ENCODE assay signal across 8 cellular contexts in the genomic region with DNA sequence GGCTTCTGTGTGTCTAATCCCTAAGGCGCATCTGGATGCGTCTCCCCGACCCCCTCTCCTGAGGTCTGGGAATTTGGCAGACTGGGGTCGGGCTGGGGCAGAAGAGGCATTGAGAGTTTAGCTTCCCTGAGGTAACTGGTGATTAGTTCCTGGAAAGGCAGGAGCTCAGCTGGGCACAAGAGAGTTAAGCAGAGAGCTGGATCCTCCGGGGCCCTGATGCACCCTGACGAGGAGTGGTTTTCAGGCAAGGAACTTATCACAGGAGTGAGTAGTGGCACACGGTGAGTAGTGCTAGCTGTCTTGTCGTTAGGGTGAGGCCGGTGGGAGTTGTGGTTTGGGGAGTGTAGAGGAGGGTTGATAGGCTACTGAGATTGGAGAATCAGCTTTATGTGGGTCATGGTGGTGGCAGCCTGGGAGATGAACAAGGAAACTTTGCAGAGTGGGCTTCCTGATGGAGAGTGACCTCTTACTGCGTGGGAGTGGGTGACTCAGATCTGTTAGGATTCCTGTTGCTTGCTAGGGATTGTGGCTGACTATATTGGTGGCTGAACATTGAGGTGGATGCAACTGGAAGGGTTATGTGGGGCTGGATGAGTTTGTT. TPM values are rescaled to one million over a fixed set of nuclear protein-coding genes. Genes with fewer than 3 reads are reported as not detected.
DNase-seq lines count a peak whose midpoint lies in the region; ATAC-seq and TF ChIP-seq lines count a peak whose summit lies in the region.

No MANE protein-coding gene starts in this region.

- intact Hi-C loops in Calu3 (cut with micrococcal nuclease; ENCODE audit: unreplicated experiment) (no loop called here), sciatic nerve (cut with DNase I) (no loop called here)

- no peaks in the 10 kb centered on the region for H3K27me3 ChIP-seq in hepatocyte

- H3K9me2 ChIP-seq in hepatocyte (replicated peaks; ENCODE audit: insufficient read depth): no peaks in the 10 kb centered on the region

- no TSS peak for BruUV-seq in Calu3 (replicated peaks; lab: Mats Ljungman, UMichigan)

- peak overlapping the region; percentile 98 for H2AFZ ChIP-seq in hepatocyte

- peaks cover 9% of the 10 kb centered on the region for H3K4me1 ChIP-seq in hepatocyte (ENCODE audit: insufficient read depth)

- H3K4me1 Mint-ChIP-seq in Calu3 (ENCODE audit: low read depth, unreplicated experiment): peaks cover 16% of the 10 kb centered on the region

- peaks cover 13% of the 10 kb centered on the region for H4K20me1 ChIP-seq in hepatocyte (ENCODE audit: insufficient read depth, poor library complexity, severe bottlenecking)

- peak overlapping the region; percentile 79 for H3K4me3 Mint-ChIP-seq in Calu3 (ENCODE audit: low read depth, unreplicated experiment)

- ATAC-seq in sciatic nerve: peak; percentile 49

- CTCF ChIA-PET in Calu3 (lab: Charles Lee): interaction anchor here (1.0 kb wide), 1 partner anchor 11 kb away, joined by 3 read pairs; no protein-coding TSS in a partner anchor

- no peaks in the 10 kb centered on the region for H3K27me3 Mint-ChIP-seq in Calu3 (ENCODE audit: unreplicated experiment)

- peak overlapping the region; percentile 93 for H3K4me3 ChIP-seq in hepatocyte

- H3K36me3 Mint-ChIP-seq in Calu3 (ENCODE audit: insufficient read depth, unreplicated experiment): peaks cover 27% of the 10 kb centered on the region

- DNase-seq in Calu3 (peak; percentile 18), HCEC 1CT (peak; percentile 41), RKO (ENCODE audit: low spot score) (peak; percentile 91), hepatocyte (ENCODE audit: low spot score) (peak; percentile 46), sciatic nerve (ENCODE audit: low spot score) (no peak), GF-D8 (lab: John Stamatoyannopoulos, UW) (no peak), NCI-H2029 treated with DMSO at 0.1 percent for 48 hours (lab: John Stamatoyannopoulos, UW) (no peak)

- H3K79me2 ChIP-seq in hepatocyte: peaks cover 56% of the 10 kb centered on the region

- H3K27ac Mint-ChIP-seq in Calu3 (ENCODE audit: unreplicated experiment): peak overlapping the region; percentile 54

- no peaks in the 10 kb centered on the region for H3K9me3 Mint-ChIP-seq in Calu3 (ENCODE audit: low read depth, unreplicated experiment)

- TF ChIP-seq CTCF in Calu3 (IDR thresholded peaks at IDR 0.05; ENCODE audit: unreplicated experiment): no peak
- TF ChIP-seq CTCF in hepatocyte (IDR thresholded peaks at IDR 0.05; ENCODE audit: poor library complexity): no peak

- H3K27ac ChIP-seq in angular gyrus (ENCODE audit: low read depth, low read length) (peak overlapping the region; percentile 57), hepatocyte (peak overlapping the region; percentile 98)

- H3K36me3 ChIP-seq in hepatocyte (replicated peaks; ENCODE audit: insufficient read depth, low read depth): no peaks in the 10 kb centered on the region

- peak overlapping the region; percentile 92 for H3K4me2 ChIP-seq in hepatocyte

- H3K9me3 ChIP-seq in hepatocyte (ENCODE audit: low read depth): no peaks in the 10 kb centered on the region

- WGBS in hepatocyte (ENCODE audit: low lambda C conversion rate, missing lambda C conversion rate): 1% methylated on average over 10 of the region's 10 CpGs

RNA-seq across cellular contexts. Expression of gene RAD54L2, which starts 0.9 kb away (rescaled TPM):
- total RNA-seq in Calu3 (2022): 22.9 and 23.6 TPM in 2 replicates
- total RNA-seq in hepatocyte: 13.8 and 17.5 TPM in 2 replicates
- polyA plus RNA-seq in hepatocyte: 8.9 and 10.8 TPM in 2 replicates
- total RNA-seq in sciatic nerve: 30.3 TPM

RNA-seq across cellular contexts. Expression of gene DCAF1, which starts 39.6 kb away (rescaled TPM):
- total RNA-seq in Calu3 (2022) (24.8 and 26.9 TPM in 2 replicates), hepatocyte (10.1 and 11.6 TPM in 2 replicates), sciatic nerve (19.8 TPM)
- 4.6 and 5.4 TPM in 2 replicates for polyA plus RNA-seq in hepatocyte

Comparison
In these comparisons a context has a peak if more than half of its experiments do, and no peak if none do; other contexts are left out.
1. DNase-seq: peak in Calu3 (single experiment), HCEC 1CT (single experiment), RKO (single experiment) and hepatocyte (single experiment); none in sciatic nerve (single experiment), GF-D8 (single experiment) and NCI-H2029 treated with DMSO at 0.1 percent for 48 hours (single experiment).